ENCODE assay signal across 17 cellular contexts in genomic region chr13:111385182-111385857, GRCh38.
DNase-seq lines count a peak whose midpoint lies in the region; ATAC-seq, FAIRE-seq and TF ChIP-seq lines count a peak whose summit lies in the region.
"Had no signal": no experiment of that assay in that cellular context is flagged by ENCODE, and none has a peak within 500 bp of the region (broad histone marks: within the 10 kb centered on the region; RNA-seq: fewer than 3 reads in every experiment).

No MANE protein-coding gene starts in this region.

- dilution Hi-C loops in mammary epithelial cell (cut with HindIII; ENCODE audit: low sequenced_read_pairs), result no loop called here

- DNase-seq in A549 (ENCODE audit: low read depth in 1 of 2, low spot score in 1 of 2) (no peak), NCI-H146 treated with DMSO at 0.1 percent for 48 hours (lab: John Stamatoyannopoulos, UW; ENCODE audit: unreplicated experiment) (peak; percentile 80), mammary epithelial cell (no peak), trophoblast cell (no peak)
- peak; percentile 24 for DNase-seq in activated naive CD8-positive, alpha-beta T cell treated with anti-CD3 and anti-CD28 coated beads, Interleukin-2, amount 10 ng/mL, durations not matched to agents 7 days and 5 days
- DNase-seq: activated CD4-positive, CD25-positive, alpha-beta regulatory T cell treated with anti-CD3 and anti-CD28 coated beads, Interleukin-2, amount 50 U/mL, for 72 hours; BE2C; cortex of kidney; NCI-H1092 treated with DMSO at 0.1 percent for 48 hours; NCI-H446 treated with DMSO at 0.1 percent for 48 hours; SIG-M5 had no signal

- no peak for TF ChIP-seq RAD21 in A549 (conservative IDR thresholded peaks at IDR 0.05 in 1 of 2, IDR thresholded peaks at IDR 0.05 in 1 of 2)

- POLR2A ChIA-PET in A549 (lab: Yijun Ruan, JAX), result no interaction called here
- POLR2A ChIA-PET in activated naive CD8-positive, alpha-beta T cell treated with anti-CD3 and anti-CD28 coated beads, Interleukin-2, amount 10 ng/mL, durations not matched to agents 7 days and 5 days (lab: Charles Lee), result interaction anchor here (0.9 kb wide), 1 partner anchor 670 kb away, joined by 3 read pairs; no protein-coding TSS in a partner anchor

- no peak overlapping the region for H3K4me2 ChIP-seq in A549
- H3K4me2 ChIP-seq in BLaER1 treated with 17β-estradiol and CSF1 and Interleukin-3, amounts not matched to agents 10 nM and 100 nM, result peak overlapping the region in 8 of 11 experiments; percentile 35 to 68 (median 52); a peak in 15 of 22 replicates
- no peak overlapping the region for H3K4me2 ChIP-seq in mammary epithelial cell (ENCODE audit: insufficient read depth, low read depth, low read length)
- no peak overlapping the region for H3K4me2 ChIP-seq in trophoblast cell (ENCODE audit: low read length)

- H3K27ac ChIP-seq in A549, result no peak overlapping the region
- H3K27ac ChIP-seq in BLaER1 treated with 17β-estradiol and CSF1 and Interleukin-3, amounts not matched to agents 10 nM and 100 nM, result no peak overlapping the region
- H3K27ac ChIP-seq in gastroesophageal sphincter, result no peak overlapping the region
- no peak overlapping the region for H3K27ac ChIP-seq in mammary epithelial cell (ENCODE audit: insufficient read depth, low read depth, low read length)
- H3K27ac ChIP-seq in trophoblast cell (ENCODE audit: low read depth, low read length), result no peak overlapping the region
- H3K27ac ChIP-seq: skin epidermis, tibial nerve had no signal

- no peak overlapping the region for H2BK12ac ChIP-seq in trophoblast cell (ENCODE audit: low read length)

- no peak for TF ChIP-seq EP300 in A549 (IDR thresholded peaks at IDR 0.05)
- TF ChIP-seq EP300 in gastroesophageal sphincter (IDR thresholded peaks at IDR 0.05), result no peak

- in situ Hi-C loops in mammary epithelial cell (cut with MboI; ENCODE audit: low sequenced_read_pairs in 2 of 2), result no loop called here

- peak overlapping the region; percentile 73 for H3K27ac Mint-ChIP-seq in activated naive CD8-positive, alpha-beta T cell treated with anti-CD3 and anti-CD28 coated beads, Interleukin-2, amount 10 ng/mL, durations not matched to agents 7 days and 5 days
- H3K27ac Mint-ChIP-seq: activated T-helper 2 cell treated with anti-CD3 and anti-CD28 coated beads, Interferon-gamma antibody, Interleukin-2, Interleukin-4, amounts not matched to agents 10 μg/mL and 5 μg/mL and 100 μg/mL, durations not matched to agents 14 hours and 24 hours and 36 hours had no signal

- peaks cover 26% of the 10 kb centered on the region for H3K4me1 Mint-ChIP-seq in activated naive CD8-positive, alpha-beta T cell treated with anti-CD3 and anti-CD28 coated beads, Interleukin-2, amount 10 ng/mL, durations not matched to agents 7 days and 5 days

- no TSS peak for BruUV-seq in mammary epithelial cell (replicated peaks; lab: Mats Ljungman, UMichigan)

- H3K9me3 ChIP-seq in A549 (peaks cover 3% of the 10 kb centered on the region; the same call in 1 of the 3 replicates), gastroesophageal sphincter (peaks cover 0 to 3% (median 0%) of the 10 kb centered on the region in 3 donors), mammary epithelial cell (replicated peaks; ENCODE audit: insufficient read depth, low read length) (peaks cover 11% of the 10 kb centered on the region), trophoblast cell (ENCODE audit: insufficient read depth, low read depth, low read length) (peaks cover 5% of the 10 kb centered on the region)
- H3K9me3 ChIP-seq in BLaER1 treated with 17β-estradiol and CSF1 and Interleukin-3, amounts not matched to agents 10 nM and 100 nM (replicated peaks in 1 of 11), result peaks cover 0 to 9% (median 4%) of the 10 kb centered on the region in 11 experiments; a peak in 19 of 22 replicates
- H3K9me3 ChIP-seq: BE2C had no signal

- intact Hi-C loops in mammary epithelial cell (cut with micrococcal nuclease), result no loop called here

- no peaks in the 10 kb centered on the region for H4K20me1 ChIP-seq in BLaER1 treated with 17β-estradiol and CSF1 and Interleukin-3, amounts not matched to agents 10 nM and 100 nM
- no peaks in the 10 kb centered on the region for H4K20me1 ChIP-seq in mammary epithelial cell (ENCODE audit: insufficient read depth, low read length)

- H3K4me3 Mint-ChIP-seq in activated naive CD8-positive, alpha-beta T cell treated with anti-CD3 and anti-CD28 coated beads, Interleukin-2, amount 10 ng/mL, durations not matched to agents 7 days and 5 days, result peak overlapping the region; percentile 60

- H3K79me1 ChIP-seq in trophoblast cell (ENCODE audit: low read length), result no peaks in the 10 kb centered on the region

- H3K4me1 ChIP-seq in A549 (no peaks in the 10 kb centered on the region), gastroesophageal sphincter (no peaks in the 10 kb centered on the region), mammary epithelial cell (ENCODE audit: insufficient read depth, low read length) (no peaks in the 10 kb centered on the region), trophoblast cell (ENCODE audit: control insufficient read depth in 1 of 2, insufficient read depth in 2 of 2, low read length in 2 of 2) (no peaks in the 10 kb centered on the region)
- H3K4me1 ChIP-seq in BLaER1 treated with 17β-estradiol and CSF1 and Interleukin-3, amounts not matched to agents 10 nM and 100 nM, result peaks cover 0 to 30% (median 21%) of the 10 kb centered on the region in 10 experiments; a peak in 17 of 20 replicates
- H3K4me1 ChIP-seq: BE2C, tibial nerve had no signal

- H3K27me3 ChIP-seq in BLaER1 treated with 17β-estradiol and CSF1 and Interleukin-3, amounts not matched to agents 10 nM and 100 nM, result no peaks in the 10 kb centered on the region
- H3K27me3 ChIP-seq in gastroesophageal sphincter, result peaks cover 43% of the 10 kb centered on the region
- no peaks in the 10 kb centered on the region for H3K27me3 ChIP-seq in mammary epithelial cell (ENCODE audit: insufficient read depth, low read length)
- H3K27me3 ChIP-seq in trophoblast cell (ENCODE audit: insufficient read depth, low read length), result no peaks in the 10 kb centered on the region
- H3K27me3 ChIP-seq: BE2C, tibial nerve had no signal

- no peak overlapping the region for H4K8ac ChIP-seq in trophoblast cell (ENCODE audit: low read depth, low read length)

- WGBS in A549 (ENCODE audit: missing lambda C conversion rate), result 48% methylated on average over 4 of the region's 6 CpGs
- 64 to 68% methylated on average over 2 to 6 of the region's 6 CpGs for WGBS in gastroesophageal sphincter (ENCODE audit: low coverage in 1 of 2), 2 donors
- 61% methylated on average over 6 of the region's 6 CpGs for WGBS in mammary epithelial cell (ENCODE audit: low coverage, missing lambda C conversion rate)
- WGBS in trophoblast cell (ENCODE audit: extremely low coverage, insufficient coverage, insufficient read length), result no CpG with 5 or more reads among the region's 6 CpGs

- H3K18ac ChIP-seq in trophoblast cell (ENCODE audit: low read length), result no peak overlapping the region

- TF ChIP-seq POLR2A in A549 (IDR thresholded peaks at IDR 0.05; ENCODE audit: low read length), result no peak
- TF ChIP-seq POLR2A in gastroesophageal sphincter (IDR thresholded peaks at IDR 0.05), result no peak

- no peak for TF ChIP-seq CTCF in A549 (IDR thresholded peaks at IDR 0.05)
- no peak for TF ChIP-seq CTCF in gastroesophageal sphincter (IDR thresholded peaks at IDR 0.05)
- TF ChIP-seq CTCF in mammary epithelial cell (conservative IDR thresholded peaks at IDR 0.05 in 1 of 2, IDR thresholded peaks at IDR 0.05 in 1 of 2; ENCODE audit: extremely low read depth in 1 of 2, insufficient read depth in 1 of 2, low read depth in 1 of 2, low read length in 2 of 2), result no peak

- H3K23ac ChIP-seq in trophoblast cell (ENCODE audit: low read length), result no peak overlapping the region

- H3K4me3 ChIP-seq in A549 (no peak overlapping the region), gastroesophageal sphincter (no peak overlapping the region), mammary epithelial cell (replicated peaks in 1 of 3; ENCODE audit: insufficient read depth in 1 of 3, low read depth in 2 of 3, low read length in 3 of 3) (no peak overlapping the region), trophoblast cell (ENCODE audit: low read depth, low read length) (no peak overlapping the region)
- no peak overlapping the region for H3K4me3 ChIP-seq in BLaER1 treated with 17β-estradiol and CSF1 and Interleukin-3, amounts not matched to agents 10 nM and 100 nM
- H3K4me3 ChIP-seq: skin epidermis, tibial nerve had no signal

- no peaks in the 10 kb centered on the region for H3K79me2 ChIP-seq in mammary epithelial cell (ENCODE audit: insufficient read depth, low read length)
- no peaks in the 10 kb centered on the region for H3K79me2 ChIP-seq in trophoblast cell (ENCODE audit: control insufficient read depth, insufficient read depth, low read length, poor library complexity)

- no peaks in the 10 kb centered on the region for H3K36me3 ChIP-seq in BLaER1 treated with 17β-estradiol and CSF1 and Interleukin-3, amounts not matched to agents 10 nM and 100 nM
- H3K36me3 ChIP-seq in gastroesophageal sphincter (no peaks in the 10 kb centered on the region), mammary epithelial cell (ENCODE audit: insufficient read depth, low read length) (no peaks in the 10 kb centered on the region), trophoblast cell (ENCODE audit: control insufficient read depth in 1 of 2, insufficient read depth in 2 of 2, low read length in 2 of 2) (no peaks in the 10 kb centered on the region)
- H3K36me3 ChIP-seq: BE2C, tibial nerve had no signal

- no peak overlapping the region for H3K9ac ChIP-seq in BLaER1 treated with 17β-estradiol and CSF1 and Interleukin-3, amounts not matched to agents 10 nM and 100 nM
- H3K9ac ChIP-seq in mammary epithelial cell (ENCODE audit: insufficient read depth, low read length), result no peak overlapping the region
- no peak overlapping the region for H3K9ac ChIP-seq in trophoblast cell (ENCODE audit: low read length)

- H3K4ac ChIP-seq in trophoblast cell (ENCODE audit: low read depth, low read length), result no peak overlapping the region

- H3K14ac ChIP-seq in trophoblast cell (ENCODE audit: low read length), result no peak overlapping the region

- no peaks in the 10 kb centered on the region for H3K9me3 Mint-ChIP-seq in activated naive CD8-positive, alpha-beta T cell treated with anti-CD3 and anti-CD28 coated beads, Interleukin-2, amount 10 ng/mL, durations not matched to agents 7 days and 5 days
- H3K9me3 Mint-ChIP-seq: activated T-helper 2 cell treated with anti-CD3 and anti-CD28 coated beads, Interferon-gamma antibody, Interleukin-2, Interleukin-4, amounts not matched to agents 10 μg/mL and 5 μg/mL and 100 μg/mL, durations not matched to agents 14 hours and 24 hours and 36 hours had no signal

- H2BK5ac ChIP-seq in trophoblast cell (ENCODE audit: low read depth, low read length, poor library complexity), result no peak overlapping the region

- H2BK120ac ChIP-seq in trophoblast cell (ENCODE audit: insufficient read depth, low read length, poor library complexity), result no peak overlapping the region

- CTCF ChIA-PET in A549 (lab: Yijun Ruan, JAX) (no interaction called here), mammary epithelial cell (lab: Charles Lee; ENCODE audit: low non-redundant PET) (no interaction called here)

- FAIRE-seq in A549 (lab: Jason Lieb, UNC), result no peak

- H4K12ac ChIP-seq in trophoblast cell (ENCODE audit: low read depth, low read length), result no peak overlapping the region

- ATAC-seq in A549 (no peak), gastroesophageal sphincter (no peak), GM21381 (IDR thresholded peaks at IDR 0.05; ENCODE audit: unreplicated experiment) (no peak)
- ATAC-seq in activated naive CD8-positive, alpha-beta T cell treated with anti-CD3 and anti-CD28 coated beads, Interleukin-2, amount 10 ng/mL, durations not matched to agents 7 days and 5 days (ENCODE audit: low read depth), result no peak

- H2AK5ac ChIP-seq in trophoblast cell (ENCODE audit: low read length), result no peak overlapping the region

- peaks cover 2% of the 10 kb centered on the region for H3K27me3 Mint-ChIP-seq in activated naive CD8-positive, alpha-beta T cell treated with anti-CD3 and anti-CD28 coated beads, Interleukin-2, amount 10 ng/mL, durations not matched to agents 7 days and 5 days

- H4K91ac ChIP-seq in trophoblast cell (ENCODE audit: low read depth, low read length), result no peak overlapping the region

- no peaks in the 10 kb centered on the region for H3K36me3 Mint-ChIP-seq in activated naive CD8-positive, alpha-beta T cell treated with anti-CD3 and anti-CD28 coated beads, Interleukin-2, amount 10 ng/mL, durations not matched to agents 7 days and 5 days

- H2AFZ ChIP-seq in mammary epithelial cell (ENCODE audit: low read depth, low read length) (no peak overlapping the region), trophoblast cell (ENCODE audit: insufficient read depth, low read length, poor library complexity) (no peak overlapping the region)

Comparison
In these comparisons a context has a peak if more than half of its experiments do, and no peak if none do; other contexts are left out.
1. DNase-seq: peak in NCI-H146 treated with DMSO at 0.1 percent for 48 hours (single experiment) and activated naive CD8-positive, alpha-beta T cell treated with anti-CD3 and anti-CD28 coated beads, Interleukin-2, amount 10 ng/mL, durations not matched to agents 7 days and 5 days (single experiment); none in A549 (0 of 2), mammary epithelial cell (single experiment) and trophoblast cell (0 of 2).
2. H3K4me2 ChIP-seq: peak in BLaER1 treated with 17β-estradiol and CSF1 and Interleukin-3, amounts not matched to agents 10 nM and 100 nM (8 of 11); none in A549 (single experiment), mammary epithelial cell (single experiment) and trophoblast cell (single experiment).